ENCODE assay signal across 21 cellular contexts in the genomic region with DNA sequence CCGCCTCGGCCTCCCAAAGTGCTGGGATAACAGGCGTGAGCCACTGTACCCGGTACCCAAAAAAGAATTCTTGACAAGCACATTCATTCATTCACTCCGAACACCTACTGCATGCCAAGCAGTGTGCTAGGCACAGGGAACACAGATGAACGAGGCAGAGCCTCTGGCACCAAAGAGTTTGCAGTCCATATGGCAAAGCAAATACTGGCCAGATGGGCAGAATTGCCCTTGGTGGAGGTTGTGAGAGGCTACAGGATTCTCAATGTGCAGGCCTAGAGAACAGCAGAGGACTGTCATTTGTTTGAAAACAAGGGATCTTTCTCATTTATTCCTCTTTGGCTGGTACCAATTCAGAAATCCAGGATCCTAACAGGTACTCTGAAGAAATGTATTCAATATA.
"Had no signal": no experiment of that assay in that cellular context is flagged by ENCODE, and none has a peak within 500 bp of the region (broad histone marks: within the 10 kb centered on the region; RNA-seq: fewer than 3 reads in every experiment).

No MANE protein-coding gene starts in this region.

- H2AFZ ChIP-seq: parathyroid adenoma had no signal

- H3K79me2 ChIP-seq: parathyroid adenoma had no signal

- H3K4me1 ChIP-seq: esophagus muscularis mucosa, gastroesophageal sphincter, left lung, lower lobe of right lung, parathyroid adenoma, psoas muscle, right lobe of liver, suprapubic skin, thyroid gland had no signal

- H3K27ac ChIP-seq: epithelial cell of prostate, esophagus muscularis mucosa, gastroesophageal sphincter, left lung, lower lobe of right lung, parathyroid adenoma, psoas muscle, right lobe of liver, suprapubic skin, thyroid gland had no signal

- H3K9ac ChIP-seq: parathyroid adenoma had no signal

- H3K9me3 ChIP-seq: esophagus muscularis mucosa, gastroesophageal sphincter, left lung, lower lobe of right lung, psoas muscle, right lobe of liver, suprapubic skin, thyroid gland had no signal

- FAIRE-seq: keratinocyte, urothelium cell line had no signal

- H3K4me3 ChIP-seq: esophagus muscularis mucosa, gastroesophageal sphincter, left lung, lower lobe of right lung, psoas muscle, right lobe of liver, suprapubic skin, thyroid gland had no signal

- H3K27me3 ChIP-seq: esophagus muscularis mucosa, gastroesophageal sphincter, left lung, right lobe of liver, suprapubic skin, thyroid gland had no signal

- DNase-seq: effector memory CD8-positive, alpha-beta T cell; glutamatergic neuron; immature natural killer cell; left lung; lower lobe of right lung; midbrain; psoas muscle; retina; right lobe of liver; stimulated activated CD4-positive, alpha-beta T cell treated with anti-CD3 and anti-CD28 coated beads, Interleukin-4, amount 100 ng/mL, for 1 hour; stimulated activated CD8-positive, alpha-beta memory T cell treated with anti-CD3 and anti-CD28 coated beads, Interleukin-4, amount 100 ng/mL, for 48 hours; stimulated activated naive CD8-positive, alpha-beta T cell treated with anti-CD3 and anti-CD28 coated beads, Interleukin-15, Interleukin-2, amounts not matched to agents 100 U/mL and 50 U/mL, for 24 hours; thyroid gland had no signal

- ATAC-seq: effector memory CD8-positive, alpha-beta T cell; gastroesophageal sphincter; left lung; lower lobe of right lung; psoas muscle; right lobe of liver; stimulated activated effector memory CD8-positive, alpha-beta T cell treated with anti-CD3 and anti-CD28 coated beads, Interleukin-12 subunit alpha, Interleukin-12 subunit beta, amount 100 ng/mL, for 72 hours; stimulated activated naive CD8-positive, alpha-beta T cell treated with anti-CD3 and anti-CD28 coated beads, Interleukin-15, Interleukin-2, amounts not matched to agents 100 U/mL and 50 U/mL, for 24 hours had no signal

- H3K36me3 ChIP-seq: esophagus muscularis mucosa, gastroesophageal sphincter, left lung, lower lobe of right lung, right lobe of liver, suprapubic skin, thyroid gland had no signal
